ENCODE assay signal across 14 cellular contexts in genomic region chr10:80523776-80524175, GRCh38. TPM values are rescaled to one million over a fixed set of nuclear protein-coding genes. Genes with fewer than 3 reads are reported as not detected.
A peak's percentile ranks its signal among the peaks of the same experiment; 100 is the strongest.
DNase-seq lines count a peak whose midpoint lies in the region; ATAC-seq, FAIRE-seq and TF ChIP-seq lines count a peak whose summit lies in the region.
"Had no signal": no experiment of that assay in that cellular context is flagged by ENCODE, and none has a peak within 500 bp of the region (broad histone marks: within the 10 kb centered on the region; RNA-seq: fewer than 3 reads in every experiment).

No MANE protein-coding gene starts in this region.

- H3K4me1 Mint-ChIP-seq in activated CD4-positive, alpha-beta T cell treated with anti-CD3 and anti-CD28 coated beads for 36 hours: peaks cover 47% of the 10 kb centered on the region

- no peak overlapping the region for H4K91ac ChIP-seq in neuronal stem cell (ENCODE audit: low read depth, low read length, poor library complexity)

- H4K8ac ChIP-seq in neuronal stem cell (ENCODE audit: low read depth, low read length): no peak overlapping the region

- H3K4ac ChIP-seq in neuronal stem cell (ENCODE audit: low read length): no peak overlapping the region

- POLR2A ChIA-PET in activated CD4-positive, alpha-beta T cell treated with anti-CD3 and anti-CD28 coated beads for 36 hours (lab: Charles Lee): no interaction called here
- POLR2A ChIA-PET in RWPE1 (lab: Yijun Ruan, JAX; ENCODE audit: low non-redundant PET) (no interaction called here), endothelial cell of umbilical vein (lab: Charles Lee) (no interaction called here)

- no peaks in the 10 kb centered on the region for H3K9me1 ChIP-seq in endothelial cell of umbilical vein (replicated peaks; ENCODE audit: control insufficient read depth, extremely low read depth, insufficient read depth, low read length)

- H3K36me3 ChIP-seq in endothelial cell of umbilical vein (ENCODE audit: control insufficient read depth in 2 of 2, extremely low read depth in 1 of 2, insufficient read depth in 2 of 2, low read length in 2 of 2) (peaks cover 12 to 18% of the 10 kb centered on the region in 2 experiments), neuronal stem cell (replicated peaks in 1 of 2; ENCODE audit: control insufficient read depth in 2 of 2, insufficient read depth in 2 of 2, low read length in 2 of 2) (peaks cover 12 to 40% of the 10 kb centered on the region in 2 donors)

- H3K4me3 ChIP-seq in endothelial cell of umbilical vein (replicated peaks in 1 of 3; ENCODE audit: insufficient read depth in 1 of 3, low read depth in 1 of 3, low read length in 3 of 3) (no peak overlapping the region), neuronal stem cell (ENCODE audit: low read length in 2 of 2) (no peak overlapping the region)
- H3K4me3 ChIP-seq: SK-N-MC, tibial nerve had no signal

- no peak for DNase-seq in activated CD4-positive, alpha-beta T cell treated with anti-CD3 and anti-CD28 coated beads for 36 hours
- DNase-seq in activated CD4-positive, alpha-beta T cell treated with anti-CD3 and anti-CD28 coated beads for 1 hour: no peak
- no peak for DNase-seq in RWPE1 (ENCODE audit: low spot score)
- no peak for DNase-seq in endothelial cell of umbilical vein (ENCODE audit: low read depth, low spot score)
- DNase-seq in neuronal stem cell (ENCODE audit: low spot score): no peak
- DNase-seq: activated CD4-positive, CD25-positive, alpha-beta regulatory T cell treated with anti-CD3 and anti-CD28 coated beads, Interleukin-2, amount 50 U/mL, for 72 hours; DMS53; NCI-H2107 had no signal

- H3K14ac ChIP-seq in neuronal stem cell (ENCODE audit: low read length): no peak overlapping the region

- H3K4me3 Mint-ChIP-seq in activated CD4-positive, alpha-beta T cell treated with anti-CD3 and anti-CD28 coated beads for 36 hours: no peak overlapping the region

- H3K9me3 Mint-ChIP-seq in activated CD4-positive, alpha-beta T cell treated with anti-CD3 and anti-CD28 coated beads for 36 hours (ENCODE audit: low read depth): no peaks in the 10 kb centered on the region

- no CpG with 5 or more reads among the region's 6 CpGs for WGBS in neuronal stem cell (ENCODE audit: extremely low coverage in 2 of 2, insufficient read length in 2 of 2, insufficient replicate concordance in 1 of 2), 2 donors

- no peak overlapping the region for H2AK5ac ChIP-seq in neuronal stem cell (ENCODE audit: low read depth, low read length)

- H2BK12ac ChIP-seq in neuronal stem cell (ENCODE audit: low read length): no peak overlapping the region

- TF ChIP-seq POLR2A in endothelial cell of umbilical vein (IDR thresholded peaks at IDR 0.05; ENCODE audit: low read depth, low read length) (no peak), GM18505 (IDR thresholded peaks at IDR 0.05; ENCODE audit: borderline replicate concordance, extremely low read depth, insufficient read depth, insufficient read length) (no peak)

- dilution Hi-C loops in endothelial cell of umbilical vein (cut with MboI; ENCODE audit: extremely low pct_ligation_motif_present, low sequenced_read_pairs): no loop called here

- peak; percentile 18 for FAIRE-seq in endothelial cell of umbilical vein (lab: Jason Lieb, UNC)

- peak overlapping the region; percentile 83 for H2BK5ac ChIP-seq in neuronal stem cell (ENCODE audit: low read length)

- no peaks in the 10 kb centered on the region for H3K4me1 ChIP-seq in endothelial cell of umbilical vein (ENCODE audit: control insufficient read depth, extremely low read depth, insufficient read depth, low read length)
- H3K4me1 ChIP-seq in neuronal stem cell (ENCODE audit: control insufficient read depth in 2 of 2, insufficient read depth in 1 of 2, low read depth in 1 of 2, low read length in 2 of 2): no peaks in the 10 kb centered on the region

- H3K27ac ChIP-seq in RWPE1: peak overlapping the region; percentile 33
- no peak overlapping the region for H3K27ac ChIP-seq in endothelial cell of umbilical vein (ENCODE audit: insufficient read depth, low read depth, low read length)
- H3K27ac ChIP-seq in neuronal stem cell (replicated peaks; ENCODE audit: low read length): no peak overlapping the region
- H3K27ac ChIP-seq: HL-60, SK-N-MC, tibial nerve had no signal

- H3K18ac ChIP-seq in neuronal stem cell (ENCODE audit: low read length): peak overlapping the region; percentile 72

- no peak for ATAC-seq in activated CD4-positive, alpha-beta T cell treated with anti-CD3 and anti-CD28 coated beads for 36 hours
- ATAC-seq in GM18505 (IDR thresholded peaks at IDR 0.05; ENCODE audit: unreplicated experiment) (no peak), GM19467 (IDR thresholded peaks at IDR 0.05; ENCODE audit: unreplicated experiment) (no peak), HG03139 (IDR thresholded peaks at IDR 0.05; ENCODE audit: unreplicated experiment) (no peak)

- H3K79me1 ChIP-seq in neuronal stem cell (ENCODE audit: low read depth, low read length): no peaks in the 10 kb centered on the region

- no peak overlapping the region for H3K23ac ChIP-seq in neuronal stem cell (ENCODE audit: low read depth, low read length, poor library complexity)

- H3K79me2 ChIP-seq in endothelial cell of umbilical vein (ENCODE audit: control insufficient read depth, insufficient read depth, low read length): no peaks in the 10 kb centered on the region

- H3K4me2 ChIP-seq in endothelial cell of umbilical vein (ENCODE audit: insufficient read depth, low read length): no peak overlapping the region
- H3K4me2 ChIP-seq in neuronal stem cell (ENCODE audit: insufficient read depth, low read length, poor library complexity, severe bottlenecking): no peak overlapping the region

- H2AFZ ChIP-seq in endothelial cell of umbilical vein (ENCODE audit: low read depth, low read length): no peak overlapping the region
- H2AFZ ChIP-seq in neuronal stem cell (ENCODE audit: low read length): no peak overlapping the region

- peak overlapping the region; percentile 80 for H3K27ac Mint-ChIP-seq in activated CD4-positive, alpha-beta T cell treated with anti-CD3 and anti-CD28 coated beads for 36 hours

- H3K27me3 Mint-ChIP-seq in activated CD4-positive, alpha-beta T cell treated with anti-CD3 and anti-CD28 coated beads for 36 hours: no peaks in the 10 kb centered on the region

- H3K9me3 ChIP-seq in endothelial cell of umbilical vein (replicated peaks; ENCODE audit: control insufficient read depth, insufficient read depth, low read length) (no peaks in the 10 kb centered on the region), neuronal stem cell (replicated peaks in 1 of 2; ENCODE audit: control insufficient read depth in 2 of 2, insufficient read depth in 1 of 2, low read depth in 1 of 2, low read length in 2 of 2) (peaks cover 0 to 2% of the 10 kb centered on the region in 2 donors)
- H3K9me3 ChIP-seq: tibial nerve had no signal

- H3K36me3 Mint-ChIP-seq in activated CD4-positive, alpha-beta T cell treated with anti-CD3 and anti-CD28 coated beads for 36 hours (ENCODE audit: low read depth): peaks cover 9% of the 10 kb centered on the region

- TF ChIP-seq CTCF in RWPE1 (conservative IDR thresholded peaks at IDR 0.05; ENCODE audit: low read depth) (no peak), endothelial cell of umbilical vein (IDR thresholded peaks at IDR 0.05; ENCODE audit: extremely low read depth in 1 of 2, insufficient read depth in 1 of 2, low read depth in 1 of 2, low read length in 2 of 2) (no peak)

- H2BK120ac ChIP-seq in neuronal stem cell (ENCODE audit: low read depth, low read length): no peak overlapping the region

- no peaks in the 10 kb centered on the region for H4K20me1 ChIP-seq in endothelial cell of umbilical vein (replicated peaks; ENCODE audit: control insufficient read depth, extremely low read depth, insufficient read depth, low read length)

- no peak overlapping the region for H2BK15ac ChIP-seq in neuronal stem cell (ENCODE audit: low read length)

- intact Hi-C loops in activated CD4-positive, alpha-beta T cell treated with anti-CD3 and anti-CD28 coated beads for 36 hours (cut with DNase I, micrococcal nuclease): loop anchor here in 1 of 2 experiments (10.0 kb wide), 1 partner anchor 449 kb away; the partner anchor contains the start of gene TMEM254
- intact Hi-C loops in endothelial cell of umbilical vein (cut with micrococcal nuclease): no loop called here

- CTCF ChIA-PET in activated CD4-positive, alpha-beta T cell treated with anti-CD3 and anti-CD28 coated beads for 36 hours (lab: Charles Lee): no interaction called here
- CTCF ChIA-PET in RWPE1 (lab: Yijun Ruan, JAX) (interaction anchor here (1.4 kb wide), 1 partner anchor 18 kb away, joined by 5 read pairs; no protein-coding TSS in a partner anchor), endothelial cell of umbilical vein (lab: Charles Lee) (interaction anchor here (0.6 to 1.6 kb wide), 5 partner anchors 13 to 116 kb away, joined by 3 to 8 read pairs (median 3); partner anchors contain the start of gene PRXL2A)

- no peaks in the 10 kb centered on the region for H3K27me3 ChIP-seq in endothelial cell of umbilical vein (ENCODE audit: control insufficient read depth in 2 of 2, insufficient read depth in 2 of 2, low read length in 2 of 2)
- no peaks in the 10 kb centered on the region for H3K27me3 ChIP-seq in neuronal stem cell (ENCODE audit: control insufficient read depth in 3 of 3, insufficient read depth in 3 of 3, low read depth in 1 of 3, low read length in 3 of 3)
- H3K27me3 ChIP-seq: tibial nerve had no signal

- H3K9ac ChIP-seq in endothelial cell of umbilical vein (replicated peaks; ENCODE audit: extremely low read depth, insufficient read depth, low read length) (no peak overlapping the region), neuronal stem cell (ENCODE audit: low read depth, low read length, poor library complexity) (peak overlapping the region; percentile 14)

- no TSS peak for BruUV-seq in endothelial cell of umbilical vein (replicated peaks; lab: Mats Ljungman, UMichigan)

TF ChIP-seq in endothelial cell of umbilical vein, 7 proteins besides CTCF, POLR2A, EP300 and RAD21 (continues in another document):
- no peak for TF ChIP-seq FOS (IDR thresholded peaks at IDR 0.05; ENCODE audit: borderline replicate concordance, insufficient read depth, low read length)
- TF ChIP-seq MYC (IDR thresholded peaks at IDR 0.05; ENCODE audit: low read depth, low read length): no peak
- no peak for TF ChIP-seq JUN (IDR thresholded peaks at IDR 0.05; ENCODE audit: borderline replicate concordance, insufficient read depth, insufficient read length, low read depth)

RNA-seq across cellular contexts. Expression of gene SH2D4B, which starts 13.9 kb away (rescaled TPM):
- total RNA-seq in activated CD4-positive, alpha-beta T cell treated with anti-CD3 and anti-CD28 coated beads for 36 hours: under 1 TPM in 1 of 2 experiments, not detected in 1; 0.11 TPM
- not detected in 2 replicates for total RNA-seq in endothelial cell of umbilical vein
- polyA plus RNA-seq in endothelial cell of umbilical vein: not detected in 2 replicates
- polyA plus RNA-seq in endothelial cell of umbilical vein (2011; cell fraction: cytosol; rRNA removed): not detected in 2 replicates
- 0.04 and 0.08 TPM in 2 replicates for polyA plus RNA-seq in endothelial cell of umbilical vein (2011; cell fraction: nucleus; rRNA removed)
- not detected in 2 replicates for polyA plus RNA-seq in endothelial cell of umbilical vein (2012)
- polyA minus RNA-seq in endothelial cell of umbilical vein: 0.07 TPM in 1 of 2 replicates, not detected in the other
- not detected for polyA minus RNA-seq in endothelial cell of umbilical vein (2011; cell fraction: cytosol; rRNA and poly(A)+ RNA removed)
- polyA minus RNA-seq in endothelial cell of umbilical vein (2011; cell fraction: nucleus; rRNA and poly(A)+ RNA removed): 0.14 TPM in 2 replicates
- polyA plus RNA-seq in neuronal stem cell (2013, experiment 1 of 2): 0.04 TPM
- polyA plus RNA-seq in neuronal stem cell (2013, experiment 2 of 2): 0.04 TPM
- total RNA-seq: tibial nerve had no signal
